1 cellular context compared by ENCODE assay signal in the genomic region with DNA sequence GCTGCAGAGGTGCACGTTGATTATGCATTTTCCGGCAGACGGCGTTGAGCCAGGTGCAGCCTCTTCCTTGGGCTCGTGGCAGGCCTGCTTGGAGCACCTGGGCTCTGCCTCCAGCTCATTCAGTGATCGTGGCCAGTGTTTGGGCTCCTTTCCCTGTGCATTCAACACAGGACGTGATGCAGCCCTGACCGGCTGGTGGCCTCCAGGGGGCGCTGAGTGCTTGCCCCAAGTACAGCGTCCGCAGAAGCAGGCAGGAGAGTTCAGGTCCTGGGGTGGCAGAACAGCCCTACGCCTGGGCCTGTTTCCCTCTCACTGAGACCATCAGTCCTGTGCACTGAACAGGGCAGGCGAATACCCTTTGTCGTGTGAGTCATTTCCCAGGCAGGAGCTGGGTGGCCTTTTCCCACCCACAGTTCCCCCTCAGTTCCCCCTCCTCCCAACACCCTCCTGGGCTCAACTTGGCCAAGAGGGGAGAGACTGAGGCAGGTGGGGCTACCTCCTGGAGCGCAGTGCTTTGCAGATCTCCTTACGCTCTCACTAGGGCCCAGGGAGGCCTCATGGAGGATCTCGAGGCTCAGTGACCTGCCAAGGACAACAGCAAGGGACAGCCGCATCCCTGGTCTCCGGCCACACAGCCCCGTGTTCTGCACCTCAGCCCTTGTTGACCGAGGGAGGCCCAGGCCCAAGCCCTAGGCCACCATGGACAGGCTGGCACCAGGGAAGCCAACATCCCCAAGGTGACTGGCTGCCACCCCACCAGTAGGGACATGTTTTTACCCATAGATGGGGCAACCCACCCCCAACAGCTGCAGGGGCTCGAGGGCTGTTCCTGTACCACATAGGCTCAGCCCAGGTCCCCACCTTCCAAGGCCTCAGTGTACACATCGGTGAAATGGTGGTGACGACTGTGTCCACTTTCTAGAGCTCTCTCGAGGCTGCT.
TF ChIP-seq lines count a peak whose summit lies in the region.

No MANE protein-coding gene starts in this region.

TF ChIP-seq in HepG2, 621 proteins besides CTCF, POLR2A, EP300 and RAD21 (continues in another document):
- TF ChIP-seq SIX1 (CRISPR knock-in tag; IDR thresholded peaks at IDR 0.05; ENCODE audit: borderline replicate concordance) (no peak), ZNF562 (CRISPR knock-in tag; IDR thresholded peaks at IDR 0.05; ENCODE audit: borderline replicate concordance) (no peak), THAP9 (CRISPR knock-in tag; IDR thresholded peaks at IDR 0.05; ENCODE audit: borderline replicate concordance) (no peak), ZNF780A (CRISPR knock-in tag; IDR thresholded peaks at IDR 0.05) (no peak), HNF4G (IDR thresholded peaks at IDR 0.05; ENCODE audit: borderline replicate concordance, low read depth, low read length) (no peak), HNF4G (CRISPR knock-in tag; IDR thresholded peaks at IDR 0.05; ENCODE audit: borderline replicate concordance, low read depth) (no peak), ZNF550 (CRISPR knock-in tag; IDR thresholded peaks at IDR 0.05; ENCODE audit: borderline replicate concordance) (no peak), ZNF644 (CRISPR knock-in tag; IDR thresholded peaks at IDR 0.05; ENCODE audit: low read depth) (no peak), ZNF44 (CRISPR knock-in tag; IDR thresholded peaks at IDR 0.05) (no peak), POGZ (CRISPR knock-in tag; IDR thresholded peaks at IDR 0.05) (no peak), ZNF678 (CRISPR knock-in tag; IDR thresholded peaks at IDR 0.05) (no peak), ZBTB14 (CRISPR knock-in tag; IDR thresholded peaks at IDR 0.05) (no peak), CREB1 (IDR thresholded peaks at IDR 0.05) (no peak), CREB1 (CRISPR knock-in tag; IDR thresholded peaks at IDR 0.05) (no peak), ZNF326 (CRISPR knock-in tag; IDR thresholded peaks at IDR 0.05; ENCODE audit: borderline replicate concordance) (no peak), ZNF512B (CRISPR knock-in tag; IDR thresholded peaks at IDR 0.05; ENCODE audit: borderline replicate concordance) (no peak), WIZ (CRISPR knock-in tag; IDR thresholded peaks at IDR 0.05) (no peak), NBN (conservative IDR thresholded peaks at IDR 0.05) (no peak), PRDM10 (CRISPR knock-in tag; IDR thresholded peaks at IDR 0.05; ENCODE audit: low read depth) (no peak), XBP1 (CRISPR knock-in tag; IDR thresholded peaks at IDR 0.05) (no peak), FOXP1 (IDR thresholded peaks at IDR 0.05) (no peak), FOXP1 (CRISPR knock-in tag; IDR thresholded peaks at IDR 0.05) (no peak), HNF4A (CRISPR knock-in tag; IDR thresholded peaks at IDR 0.05) (no peak), ZNF138 (CRISPR knock-in tag; IDR thresholded peaks at IDR 0.05; ENCODE audit: low read depth) (no peak), EHMT2 (IDR thresholded peaks at IDR 0.05; ENCODE audit: borderline replicate concordance, low read depth, low read length) (no peak), CHCHD3 (CRISPR knock-in tag; IDR thresholded peaks at IDR 0.05) (no peak), GZF1 (CRISPR knock-in tag; IDR thresholded peaks at IDR 0.05) (no peak), SMAD1 (CRISPR knock-in tag; IDR thresholded peaks at IDR 0.05; ENCODE audit: borderline replicate concordance, low read depth) (no peak), PITX1 (CRISPR knock-in tag; IDR thresholded peaks at IDR 0.05) (no peak), RBAK (CRISPR knock-in tag; IDR thresholded peaks at IDR 0.05) (no peak), SP2 (CRISPR knock-in tag; IDR thresholded peaks at IDR 0.05) (peak; percentile 45; the same call in 1 of the 2 replicates), ZNF883 (CRISPR knock-in tag; IDR thresholded peaks at IDR 0.05; ENCODE audit: not compliant biosample characterization) (peak; percentile 63), NR1H2 (CRISPR knock-in tag; IDR thresholded peaks at IDR 0.05; ENCODE audit: borderline replicate concordance, low read depth) (no peak)
- TF ChIP-seq, protein P1, sequence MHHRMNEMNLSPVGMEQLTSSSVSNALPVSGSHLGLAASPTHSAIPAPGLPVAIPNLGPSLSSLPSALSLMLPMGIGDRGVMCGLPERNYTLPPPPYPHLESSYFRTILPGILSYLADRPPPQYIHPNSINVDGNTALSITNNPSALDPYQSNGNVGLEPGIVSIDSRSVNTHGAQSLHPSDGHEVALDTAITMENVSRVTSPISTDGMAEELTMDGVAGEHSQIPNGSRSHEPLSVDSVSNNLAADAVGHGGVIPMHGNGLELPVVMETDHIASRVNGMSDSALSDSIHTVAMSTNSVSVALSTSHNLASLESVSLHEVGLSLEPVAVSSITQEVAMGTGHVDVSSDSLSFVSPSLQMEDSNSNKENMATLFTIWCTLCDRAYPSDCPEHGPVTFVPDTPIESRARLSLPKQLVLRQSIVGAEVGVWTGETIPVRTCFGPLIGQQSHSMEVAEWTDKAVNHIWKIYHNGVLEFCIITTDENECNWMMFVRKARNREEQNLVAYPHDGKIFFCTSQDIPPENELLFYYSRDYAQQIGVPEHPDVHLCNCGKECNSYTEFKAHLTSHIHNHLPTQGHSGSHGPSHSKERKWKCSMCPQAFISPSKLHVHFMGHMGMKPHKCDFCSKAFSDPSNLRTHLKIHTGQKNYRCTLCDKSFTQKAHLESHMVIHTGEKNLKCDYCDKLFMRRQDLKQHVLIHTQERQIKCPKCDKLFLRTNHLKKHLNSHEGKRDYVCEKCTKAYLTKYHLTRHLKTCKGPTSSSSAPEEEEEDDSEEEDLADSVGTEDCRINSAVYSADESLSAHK (CRISPR knock-in tag; IDR thresholded peaks at IDR 0.05; ENCODE audit: borderline replicate concordance): no peak
- TF ChIP-seq, protein P2, sequence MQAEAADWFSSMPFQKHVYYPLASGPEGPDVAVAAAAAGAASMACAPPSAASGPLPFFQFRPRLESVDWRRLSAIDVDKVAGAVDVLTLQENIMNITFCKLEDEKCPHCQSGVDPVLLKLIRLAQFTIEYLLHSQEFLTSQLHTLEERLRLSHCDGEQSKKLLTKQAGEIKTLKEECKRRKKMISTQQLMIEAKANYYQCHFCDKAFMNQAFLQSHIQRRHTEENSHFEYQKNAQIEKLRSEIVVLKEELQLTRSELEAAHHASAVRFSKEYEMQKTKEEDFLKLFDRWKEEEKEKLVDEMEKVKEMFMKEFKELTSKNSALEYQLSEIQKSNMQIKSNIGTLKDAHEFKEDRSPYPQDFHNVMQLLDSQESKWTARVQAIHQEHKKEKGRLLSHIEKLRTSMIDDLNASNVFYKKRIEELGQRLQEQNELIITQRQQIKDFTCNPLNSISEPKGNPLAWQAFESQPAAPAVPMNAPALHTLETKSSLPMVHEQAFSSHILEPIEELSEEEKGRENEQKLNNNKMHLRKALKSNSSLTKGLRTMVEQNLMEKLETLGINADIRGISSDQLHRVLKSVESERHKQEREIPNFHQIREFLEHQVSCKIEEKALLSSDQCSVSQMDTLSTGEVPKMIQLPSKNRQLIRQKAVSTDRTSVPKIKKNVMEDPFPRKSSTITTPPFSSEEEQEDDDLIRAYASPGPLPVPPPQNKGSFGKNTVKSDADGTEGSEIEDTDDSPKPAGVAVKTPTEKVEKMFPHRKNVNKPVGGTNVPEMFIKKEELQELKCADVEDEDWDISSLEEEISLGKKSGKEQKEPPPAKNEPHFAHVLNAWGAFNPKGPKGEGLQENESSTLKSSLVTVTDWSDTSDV (CRISPR knock-in tag; IDR thresholded peaks at IDR 0.05): 0 out of 2 replicates have a peak, but pooled peaks have one; percentile 34
- TF ChIP-seq, protein P3, sequence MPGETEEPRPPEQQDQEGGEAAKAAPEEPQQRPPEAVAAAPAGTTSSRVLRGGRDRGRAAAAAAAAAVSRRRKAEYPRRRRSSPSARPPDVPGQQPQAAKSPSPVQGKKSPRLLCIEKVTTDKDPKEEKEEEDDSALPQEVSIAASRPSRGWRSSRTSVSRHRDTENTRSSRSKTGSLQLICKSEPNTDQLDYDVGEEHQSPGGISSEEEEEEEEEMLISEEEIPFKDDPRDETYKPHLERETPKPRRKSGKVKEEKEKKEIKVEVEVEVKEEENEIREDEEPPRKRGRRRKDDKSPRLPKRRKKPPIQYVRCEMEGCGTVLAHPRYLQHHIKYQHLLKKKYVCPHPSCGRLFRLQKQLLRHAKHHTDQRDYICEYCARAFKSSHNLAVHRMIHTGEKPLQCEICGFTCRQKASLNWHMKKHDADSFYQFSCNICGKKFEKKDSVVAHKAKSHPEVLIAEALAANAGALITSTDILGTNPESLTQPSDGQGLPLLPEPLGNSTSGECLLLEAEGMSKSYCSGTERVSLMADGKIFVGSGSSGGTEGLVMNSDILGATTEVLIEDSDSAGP (CRISPR knock-in tag; IDR thresholded peaks at IDR 0.05; ENCODE audit: borderline replicate concordance): peak; percentile 28; the same call in 1 of the 2 replicates
- TF ChIP-seq, protein P4, sequence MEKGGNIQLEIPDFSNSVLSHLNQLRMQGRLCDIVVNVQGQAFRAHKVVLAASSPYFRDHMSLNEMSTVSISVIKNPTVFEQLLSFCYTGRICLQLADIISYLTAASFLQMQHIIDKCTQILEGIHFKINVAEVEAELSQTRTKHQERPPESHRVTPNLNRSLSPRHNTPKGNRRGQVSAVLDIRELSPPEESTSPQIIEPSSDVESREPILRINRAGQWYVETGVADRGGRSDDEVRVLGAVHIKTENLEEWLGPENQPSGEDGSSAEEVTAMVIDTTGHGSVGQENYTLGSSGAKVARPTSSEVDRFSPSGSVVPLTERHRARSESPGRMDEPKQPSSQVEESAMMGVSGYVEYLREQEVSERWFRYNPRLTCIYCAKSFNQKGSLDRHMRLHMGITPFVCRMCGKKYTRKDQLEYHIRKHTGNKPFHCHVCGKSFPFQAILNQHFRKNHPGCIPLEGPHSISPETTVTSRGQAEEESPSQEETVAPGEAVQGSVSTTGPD (CRISPR knock-in tag; IDR thresholded peaks at IDR 0.05): no peak
